Comparison of ENCODE assay signal across 23 cellular contexts in genomic region chr10:96376483-96376882, GRCh38. TPM values are rescaled to one million over a fixed set of nuclear protein-coding genes. Genes with fewer than 3 reads are reported as not detected.
DNase-seq lines count a peak whose midpoint lies in the region; ATAC-seq, FAIRE-seq and TF ChIP-seq lines count a peak whose summit lies in the region.
"Had no signal": no experiment of that assay in that cellular context is flagged by ENCODE, and none has a peak within 500 bp of the region (broad histone marks: within the 10 kb centered on the region; RNA-seq: fewer than 3 reads in every experiment).

No MANE protein-coding gene starts in this region.

- TF ChIP-seq CTCF in epithelial cell of esophagus (IDR thresholded peaks at IDR 0.05; ENCODE audit: insufficient read depth, low read depth, low read length, missing control alignments) (no peak), endodermal cell (conservative IDR thresholded peaks at IDR 0.05) (no peak)

- H3K4me1 Mint-ChIP-seq in endodermal cell = peaks cover 7% of the 10 kb centered on the region

- no peaks in the 10 kb centered on the region for H3K36me3 Mint-ChIP-seq in endodermal cell (ENCODE audit: low read depth)
- H3K36me3 Mint-ChIP-seq: CD8-positive, alpha-beta memory T cell had no signal

- peaks cover 7% of the 10 kb centered on the region for H3K27me3 ChIP-seq in endodermal cell (ENCODE audit: control insufficient read depth, insufficient read depth, low read length, poor library complexity, severe bottlenecking)
- H3K27me3 ChIP-seq: transverse colon had no signal

- 93 to 100% methylated on average over 1 to 7 of the region's 7 CpGs for WGBS in endodermal cell (ENCODE audit: insufficient coverage in 1 of 2, insufficient read length in 1 of 2), 2 experiments

- no peak overlapping the region for H3K27ac Mint-ChIP-seq in endodermal cell
- H3K27ac Mint-ChIP-seq: CD8-positive, alpha-beta memory T cell; dendritic cell treated with granulocyte-macrophage colony-stimulating factor and Interleukin-4, amounts not matched to agents 40 ng/mL and 50 ng/mL, for 4 days; GM23338 had no signal

- FAIRE-seq in GM12892 (lab: Jason Lieb, UNC) = peak; percentile 53
- FAIRE-seq: frontal cortex, K562, kidney had no signal

- TF ChIP-seq POLR2A in GM12892 (IDR thresholded peaks at IDR 0.05; ENCODE audit: low read depth, low read length) = no peak

- H3K27ac ChIP-seq in endodermal cell (ENCODE audit: low read depth, low read length) = no peak overlapping the region
- H3K27ac ChIP-seq: transverse colon had no signal

- no peaks in the 10 kb centered on the region for H3K36me3 ChIP-seq in endodermal cell (ENCODE audit: control insufficient read depth, insufficient read depth, low read length)
- H3K36me3 ChIP-seq: transverse colon had no signal

- H3K9me3 ChIP-seq in endodermal cell (ENCODE audit: control insufficient read depth, low read length) = no peaks in the 10 kb centered on the region
- H3K9me3 ChIP-seq: transverse colon had no signal

- H3K4me3 Mint-ChIP-seq in endodermal cell = no peak overlapping the region
- H3K4me3 Mint-ChIP-seq: CD8-positive, alpha-beta memory T cell; dendritic cell treated with granulocyte-macrophage colony-stimulating factor and Interleukin-4, amounts not matched to agents 40 ng/mL and 50 ng/mL, for 4 days; GM23338 had no signal

- peaks cover 14% of the 10 kb centered on the region for H3K27me3 Mint-ChIP-seq in endodermal cell (ENCODE audit: insufficient read depth)

- H3K4me1 ChIP-seq in endodermal cell (ENCODE audit: control insufficient read depth, insufficient read depth, low read length) = no peaks in the 10 kb centered on the region

- no peak overlapping the region for H3K9ac ChIP-seq in endodermal cell (ENCODE audit: extremely low read depth, low read length, poor library complexity, severe bottlenecking)

- ATAC-seq in GM18909 (IDR thresholded peaks at IDR 0.05; ENCODE audit: poor library complexity, unreplicated experiment) (peak; percentile 50), HG02885 (IDR thresholded peaks at IDR 0.05; ENCODE audit: poor library complexity, unreplicated experiment) (peak; percentile 53), esophagus mucosa (no peak)
- ATAC-seq: GM23338, K562, SK-N-SH treated with all-trans-retinoic acid at 6 μM for 48 hours had no signal

- no peaks in the 10 kb centered on the region for H3K9me3 Mint-ChIP-seq in endodermal cell
- H3K9me3 Mint-ChIP-seq: CD8-positive, alpha-beta memory T cell; dendritic cell treated with granulocyte-macrophage colony-stimulating factor and Interleukin-4, amounts not matched to agents 40 ng/mL and 50 ng/mL, for 4 days; GM23338 had no signal

- no peak overlapping the region for H3K4me3 ChIP-seq in epithelial cell of esophagus (ENCODE audit: low read length)
- no peak overlapping the region for H3K4me3 ChIP-seq in endodermal cell (ENCODE audit: low read length)
- H3K4me3 ChIP-seq: GM23338, K562, transverse colon had no signal

- DNase-seq in GM12892 (ENCODE audit: insufficient read length) = peak; percentile 59
- peak; percentile 57 for DNase-seq in epithelial cell of esophagus (ENCODE audit: low read depth)
- no peak for DNase-seq in NCI-H2196 (lab: John Stamatoyannopoulos, UW; ENCODE audit: unreplicated experiment)
- DNase-seq in NCI-H82 (lab: John Stamatoyannopoulos, UW) = no peak
- DNase-seq in endodermal cell = no peak
- DNase-seq: CD8-positive, alpha-beta memory T cell; DND-41; kidney; NCI-H1930; NCI-H446; T-helper 9 cell; transverse colon had no signal

RNA-seq across cellular contexts. Expression of gene OPALIN, which starts 17.7 kb away (rescaled TPM):
- polyA plus RNA-seq in GM12892 (2012; ENCODE audit: missing spikeins) = 0.08 TPM
- total RNA-seq in endodermal cell (not detected), esophagus mucosa (not detected)
- polyA plus RNA-seq in endodermal cell (2013, experiment 1 of 2) = not detected
- polyA plus RNA-seq in endodermal cell (2013, experiment 2 of 2) = not detected
- total RNA-seq: CD8-positive, alpha-beta memory T cell; epithelial cell of proximal tubule; frontal cortex; GM23338; K562; kidney; lung microvascular endothelial cell; omental fat pad; transverse colon had no signal
- polyA plus RNA-seq: CD8-positive, alpha-beta memory T cell; GM23338; K562 had no signal

Comparison
In these comparisons a context has a peak if more than half of its experiments do, and no peak if none do; other contexts are left out.
1. DNase-seq: peak in GM12892 (single experiment) and epithelial cell of esophagus (single experiment); none in NCI-H2196 (single experiment), NCI-H82 (single experiment) and endodermal cell (single experiment).